Comparison of ENCODE assay signal across 8 cellular contexts in genomic region chr3:150762662-150763121, GRCh38. TPM values are rescaled to one million over a fixed set of nuclear protein-coding genes. Genes with fewer than 3 reads are reported as not detected.
DNase-seq lines count a peak whose midpoint lies in the region; ATAC-seq and TF ChIP-seq lines count a peak whose summit lies in the region.

No MANE protein-coding gene starts in this region.

- H3K4me3 ChIP-seq in GM12875 (ENCODE audit: low read depth, low read length) (peak overlapping the region; percentile 65), WERI-Rb-1 (ENCODE audit: low read depth, low read length) (peak overlapping the region; percentile 39), iPS-11a (ENCODE audit: low read depth, low read length) (peak overlapping the region; percentile 82)

- H3K36me3 ChIP-seq in WERI-Rb-1 = no peaks in the 10 kb centered on the region

- peaks cover 4% of the 10 kb centered on the region for H3K9me3 ChIP-seq in WERI-Rb-1 (ENCODE audit: severe bottlenecking)

- DNase-seq in WERI-Rb-1 (no peak), HT-29 (ENCODE audit: low spot score) (no peak), SIG-M5 (lab: John Stamatoyannopoulos, UW) (no peak)
- DNase-seq in stimulated activated CD4-positive, alpha-beta T cell treated with anti-CD3 and anti-CD28 coated beads, Interleukin-2, amount 100 ng/mL, for 48 hours = no peak

- TF ChIP-seq CTCF in GM12875 (IDR thresholded peaks at IDR 0.05; ENCODE audit: borderline replicate concordance, insufficient read depth, low read depth, low read length) (no peak), WERI-Rb-1 (IDR thresholded peaks at IDR 0.05; ENCODE audit: low read depth, low read length) (no peak)

- H3K27ac ChIP-seq in WERI-Rb-1 = no peak overlapping the region
- H3K27ac ChIP-seq in temporal lobe (ENCODE audit: low read depth, low read length) = peak overlapping the region; percentile 96

- peaks cover 79% of the 10 kb centered on the region for H3K27me3 ChIP-seq in WERI-Rb-1 (ENCODE audit: insufficient read depth, low read depth, severe bottlenecking)

- peak; percentile 0 for ATAC-seq in HG02571 (IDR thresholded peaks at IDR 0.05; ENCODE audit: unreplicated experiment)

RNA-seq across cellular contexts. Expression of gene SIAH2, which starts 0.3 kb away (rescaled TPM):
- total RNA-seq in temporal lobe = 16.5 TPM
- 117 and 133 TPM in 2 replicates for total RNA-seq in HT-29 (2014; rRNA removed; shearing (Covaris generic))

RNA-seq across cellular contexts. Expression of gene ERICH6, which starts 59.0 kb away (rescaled TPM):
- total RNA-seq in temporal lobe = 0.25 TPM
- not detected in 2 replicates for total RNA-seq in HT-29 (2014; rRNA removed; shearing (Covaris generic))
